In genomic region chr1:150692720-150693119, GRCh38 we compare ENCODE assay signal across 19 cellular contexts. TPM values are rescaled to one million over a fixed set of nuclear protein-coding genes. Genes with fewer than 3 reads are reported as not detected.
"Had no signal": no experiment of that assay in that cellular context is flagged by ENCODE, and none has a peak within 500 bp of the region (broad histone marks: within the 10 kb centered on the region; RNA-seq: fewer than 3 reads in every experiment).

No MANE protein-coding gene starts in this region.

- H3K9me3 ChIP-seq: ascending aorta, heart right ventricle, left lung, prostate gland, right lobe of liver, tibial nerve had no signal

- ATAC-seq: activated naive CD8-positive, alpha-beta T cell treated with anti-CD3 and anti-CD28 coated beads, Interleukin-2, amount 50 U/mL, for 24 hours; activated T-cell treated with anti-CD3 and anti-CD28 coated beads, Interleukin-2, amount 50 U/mL, for 72 hours; heart right ventricle; left lung; natural killer cell treated with Interleukin-12 subunit alpha and Interleukin-12 subunit beta and Interleukin-15 and Interleukin-18, amount 100 ng/mL, for 72 hours; right lobe of liver; stimulated activated effector memory CD8-positive, alpha-beta T cell treated with anti-CD3 and anti-CD28 coated beads, Interleukin-12 subunit alpha, Interleukin-12 subunit beta, amount 100 ng/mL, for 72 hours had no signal

- H3K4me3 ChIP-seq: ascending aorta, heart right ventricle, left lung, prostate gland, right lobe of liver, tibial nerve had no signal

- H3K27ac ChIP-seq: ascending aorta, left lung, prostate gland, right lobe of liver, tibial nerve had no signal

- DNase-seq: activated CD4-positive, alpha-beta memory T cell treated with anti-CD3 and anti-CD28 coated beads for 36 hours; activated CD4-positive, alpha-beta T cell treated with anti-CD3 and anti-CD28 coated beads for 1 hour; activated naive CD8-positive, alpha-beta T cell treated with anti-CD3 and anti-CD28 coated beads, Interleukin-2, amount 50 U/mL, for 24 hours; activated T-cell treated with anti-CD3 and anti-CD28 coated beads, Interleukin-2, amount 50 U/mL, for 72 hours; effector CD8-positive, alpha-beta T cell; foreskin fibroblast; heart right ventricle; islet precursor cell; left lung; mesenchymal stem cell; occipital lobe; right lobe of liver; T-helper 9 cell had no signal

- H3K27me3 ChIP-seq: ascending aorta, heart right ventricle, left lung, right lobe of liver, tibial nerve had no signal

- H3K4me1 ChIP-seq: prostate gland had no signal

- H3K36me3 ChIP-seq: prostate gland had no signal

RNA-seq across cellular contexts. Expression of gene HORMAD1, which starts 28.0 kb away (rescaled TPM):
- total RNA-seq: activated CD4-positive, alpha-beta memory T cell treated with anti-CD3 and anti-CD28 coated beads for 36 hours; ascending aorta; cardiac septum had no signal
